ENCODE assay signal across 16 cellular contexts in genomic region chr9:135976531-135976930, GRCh38. TPM values are rescaled to one million over a fixed set of nuclear protein-coding genes. Genes with fewer than 3 reads are reported as not detected.
A peak's percentile ranks its signal among the peaks of the same experiment; 100 is the strongest.
DNase-seq lines count a peak whose midpoint lies in the region; FAIRE-seq and TF ChIP-seq lines count a peak whose summit lies in the region.
"Had no signal": no experiment of that assay in that cellular context is flagged by ENCODE, and none has a peak within 500 bp of the region (broad histone marks: within the 10 kb centered on the region; RNA-seq: fewer than 3 reads in every experiment).

No MANE protein-coding gene starts in this region.

- CTCF ChIA-PET in activated CD4-positive, alpha-beta T cell treated with anti-CD3 and anti-CD28 coated beads, Interleukin-2, amount 10 ng/mL, durations not matched to agents 7 days and 5 days (lab: Charles Lee) = no interaction called here

- H3F3A ChIP-seq in smooth muscle cell (ENCODE audit: low read depth) = no peaks in the 10 kb centered on the region

- POLR2A ChIA-PET in activated CD4-positive, alpha-beta T cell treated with anti-CD3 and anti-CD28 coated beads, Interleukin-2, amount 10 ng/mL, durations not matched to agents 7 days and 5 days (lab: Charles Lee) = no interaction called here

- H3K27me3 ChIP-seq in smooth muscle cell (ENCODE audit: low read depth) = no peaks in the 10 kb centered on the region
- H3K27me3 ChIP-seq: MG63 had no signal

- no peak overlapping the region for H3K4me3 ChIP-seq in smooth muscle cell
- H3K4me3 ChIP-seq: GM23338, MG63 had no signal

- no peak overlapping the region for H3K9ac ChIP-seq in smooth muscle cell (ENCODE audit: low read depth)
- H3K9ac ChIP-seq: KMS-11 had no signal

- H3K27ac Mint-ChIP-seq in activated CD4-positive, alpha-beta T cell treated with anti-CD3 and anti-CD28 coated beads, Interleukin-2, amount 10 ng/mL, durations not matched to agents 7 days and 5 days = peak overlapping the region; percentile 54
- peak overlapping the region; percentile 64 for H3K27ac Mint-ChIP-seq in glutamatergic neuron (ENCODE audit: unreplicated experiment)
- H3K27ac Mint-ChIP-seq: GM23338 had no signal

- 31% methylated on average over 13 of the region's 13 CpGs for WGBS in smooth muscle cell (ENCODE audit: low lambda C conversion rate)

- H4K20me1 ChIP-seq in smooth muscle cell (ENCODE audit: low read depth) = no peaks in the 10 kb centered on the region

- TF ChIP-seq CTCF in glutamatergic neuron (IDR thresholded peaks at IDR 0.05; ENCODE audit: partially characterized antibody, unreplicated experiment) (no peak), smooth muscle cell (IDR thresholded peaks at IDR 0.05; ENCODE audit: borderline replicate concordance, insufficient read depth, poor library complexity, severe bottlenecking) (no peak)

- no peak for DNase-seq in activated CD4-positive, alpha-beta T cell treated with anti-CD3 and anti-CD28 coated beads, Interleukin-2, amount 10 ng/mL, durations not matched to agents 7 days and 5 days
- no peak for DNase-seq in activated CD4-positive, alpha-beta T cell treated with anti-CD3 and anti-CD28 coated beads, Interleukin-2, amount 50 U/mL, for 4 hours
- DNase-seq in MV-4-11 (lab: John Stamatoyannopoulos, UW) (peak; percentile 23), glutamatergic neuron (no peak), smooth muscle cell (lab: John Stamatoyannopoulos, UW; ENCODE audit: unreplicated experiment) (no peak), HTR-8/SVneo (ENCODE audit: insufficient read length, low spot score) (no peak), DMS53 treated with DMSO at 0.1 percent for 48 hours (lab: John Stamatoyannopoulos, UW; ENCODE audit: unreplicated experiment) (no peak)
- no peak for DNase-seq in activated T-cell treated with anti-CD3 and anti-CD28 coated beads, Interleukin-2, amount 50 U/mL, for 48 hours
- DNase-seq: 8988T, DND-41, MG63, NCI-H1417 treated with DMSO at 0.1 percent for 48 hours, NCI-H2029 treated with DMSO at 0.1 percent for 48 hours, NCI-H526 treated with DMSO at 0.1 percent for 48 hours had no signal

- H3K27me3 Mint-ChIP-seq in activated CD4-positive, alpha-beta T cell treated with anti-CD3 and anti-CD28 coated beads, Interleukin-2, amount 10 ng/mL, durations not matched to agents 7 days and 5 days = no peaks in the 10 kb centered on the region
- peaks cover 5% of the 10 kb centered on the region for H3K27me3 Mint-ChIP-seq in glutamatergic neuron (ENCODE audit: unreplicated experiment)

- H3K9me3 ChIP-seq in smooth muscle cell (replicated peaks; ENCODE audit: low read depth) = no peaks in the 10 kb centered on the region
- H3K9me3 ChIP-seq: MG63 had no signal

- no peak overlapping the region for H2AFZ ChIP-seq in smooth muscle cell (ENCODE audit: low read depth)
- H2AFZ ChIP-seq: GM23338 had no signal

- H3K9me3 Mint-ChIP-seq in activated CD4-positive, alpha-beta T cell treated with anti-CD3 and anti-CD28 coated beads, Interleukin-2, amount 10 ng/mL, durations not matched to agents 7 days and 5 days = no peaks in the 10 kb centered on the region
- peaks cover 8% of the 10 kb centered on the region for H3K9me3 Mint-ChIP-seq in glutamatergic neuron (ENCODE audit: unreplicated experiment)
- H3K9me3 Mint-ChIP-seq: GM23338 had no signal

- no peak for FAIRE-seq in HTR-8/SVneo (lab: Jason Lieb, UNC)

- no peaks in the 10 kb centered on the region for H3K79me2 ChIP-seq in smooth muscle cell (ENCODE audit: low read depth)

- H3K36me3 ChIP-seq in smooth muscle cell (ENCODE audit: low read depth) = no peaks in the 10 kb centered on the region
- H3K36me3 ChIP-seq: MG63 had no signal

- peaks cover 26% of the 10 kb centered on the region for H3K4me1 Mint-ChIP-seq in activated CD4-positive, alpha-beta T cell treated with anti-CD3 and anti-CD28 coated beads, Interleukin-2, amount 10 ng/mL, durations not matched to agents 7 days and 5 days
- H3K4me1 Mint-ChIP-seq in glutamatergic neuron (ENCODE audit: low read depth, unreplicated experiment) = peaks cover 19% of the 10 kb centered on the region

- peak overlapping the region; percentile 69 for H3K4me2 ChIP-seq in smooth muscle cell
- H3K4me2 ChIP-seq: GM23338, KMS-11 had no signal

- peaks cover 9% of the 10 kb centered on the region for H3K4me1 ChIP-seq in smooth muscle cell (ENCODE audit: low read depth)

- H3K36me3 Mint-ChIP-seq in activated CD4-positive, alpha-beta T cell treated with anti-CD3 and anti-CD28 coated beads, Interleukin-2, amount 10 ng/mL, durations not matched to agents 7 days and 5 days (ENCODE audit: low read depth) = no peaks in the 10 kb centered on the region
- H3K36me3 Mint-ChIP-seq in glutamatergic neuron (ENCODE audit: unreplicated experiment) = no peaks in the 10 kb centered on the region

- peak overlapping the region; percentile 55 for H3K27ac ChIP-seq in smooth muscle cell (ENCODE audit: low read depth)
- H3K27ac ChIP-seq: KMS-11 had no signal

- H3K4me3 Mint-ChIP-seq in activated CD4-positive, alpha-beta T cell treated with anti-CD3 and anti-CD28 coated beads, Interleukin-2, amount 10 ng/mL, durations not matched to agents 7 days and 5 days = no peak overlapping the region
- H3K4me3 Mint-ChIP-seq in glutamatergic neuron (ENCODE audit: unreplicated experiment) = peak overlapping the region; percentile 68
- H3K4me3 Mint-ChIP-seq: GM23338 had no signal

RNA-seq across cellular contexts. Expression of gene UBAC1, which starts 15.4 kb away (rescaled TPM):
- total RNA-seq in activated CD4-positive, alpha-beta T cell treated with anti-CD3 and anti-CD28 coated beads, Interleukin-2, amount 10 ng/mL, durations not matched to agents 7 days and 5 days = 10 to 100 TPM; 29.7 to 32.6 TPM
- 48.4 TPM for total RNA-seq in glutamatergic neuron (ENCODE audit: unreplicated experiment)
- total RNA-seq in smooth muscle cell = 34.3 and 35.3 TPM in 2 replicates
- 43.5 and 50.4 TPM in 2 replicates for polyA plus RNA-seq in smooth muscle cell
